ENCODE assay signal across 1 cellular context in genomic region chr10:124152139-124152780, GRCh38.
TF ChIP-seq lines count a peak whose summit lies in the region.

No MANE protein-coding gene starts in this region.

TF ChIP-seq in HepG2, 621 proteins besides CTCF, POLR2A, EP300 and RAD21 (continues in another document):
- TF ChIP-seq ZNF530 (CRISPR knock-in tag; IDR thresholded peaks at IDR 0.05; ENCODE audit: low read depth) (no peak), HNRNPL (IDR thresholded peaks at IDR 0.05; ENCODE audit: low read depth, low read length) (peak; percentile 70; the same call in 1 of the 2 replicates), ZNF501 (CRISPR knock-in tag; IDR thresholded peaks at IDR 0.05) (no peak), ZBTB38 (CRISPR knock-in tag; IDR thresholded peaks at IDR 0.05) (peak; percentile 17; the same call in 1 of the 2 replicates), ZNF205 (CRISPR knock-in tag; IDR thresholded peaks at IDR 0.05) (no peak), GATAD2A (CRISPR knock-in tag; IDR thresholded peaks at IDR 0.05) (0 out of 2 replicates have a peak, but pooled peaks have one; percentile 22), NR2C2 (CRISPR knock-in tag; IDR thresholded peaks at IDR 0.05; ENCODE audit: borderline replicate concordance) (no peak), ZNF607 (CRISPR knock-in tag; IDR thresholded peaks at IDR 0.05; ENCODE audit: borderline replicate concordance) (no peak), SP5 (CRISPR knock-in tag; IDR thresholded peaks at IDR 0.05; ENCODE audit: borderline replicate concordance, low read depth) (peak; percentile 26; the same call in 1 of the 2 replicates), KDM2A (CRISPR knock-in tag; IDR thresholded peaks at IDR 0.05; ENCODE audit: borderline replicate concordance, low read depth) (peak; percentile 31; the same call in 1 of the 2 replicates), ZNF276 (CRISPR knock-in tag; IDR thresholded peaks at IDR 0.05; ENCODE audit: low read depth) (no peak), ZNF609 (CRISPR knock-in tag; IDR thresholded peaks at IDR 0.05; ENCODE audit: borderline replicate concordance) (no peak), ZNF331 (CRISPR knock-in tag; IDR thresholded peaks at IDR 0.05) (no peak), ZNF687 (CRISPR knock-in tag; IDR thresholded peaks at IDR 0.05) (peak; percentile 46; the same call in 1 of the 2 replicates), ZBTB43 (CRISPR knock-in tag; conservative IDR thresholded peaks at IDR 0.05) (0 out of 2 replicates have a peak, but pooled peaks have one; percentile 28), HOXA3 (CRISPR knock-in tag; IDR thresholded peaks at IDR 0.05) (no peak), MAFK (conservative IDR thresholded peaks at IDR 0.05 in 1 of 2, IDR thresholded peaks at IDR 0.05 in 1 of 2; ENCODE audit: low read length in 2 of 2) (peak; percentile 31 to 49; a peak in 2 of 4 replicates), ATF3 (CRISPR knock-in tag; IDR thresholded peaks at IDR 0.05) (0 out of 2 replicates have a peak, but pooled peaks have one; percentile 11), AGO1 (IDR thresholded peaks at IDR 0.05; ENCODE audit: low read depth, low read length, poor library complexity, severe bottlenecking) (no peak), ZBTB7B (CRISPR knock-in tag; IDR thresholded peaks at IDR 0.05) (peak; percentile 73; the same call in 1 of the 2 replicates), UBTF (CRISPR knock-in tag; IDR thresholded peaks at IDR 0.05) (0 out of 2 replicates have a peak, but pooled peaks have one; percentile 17), HOMEZ (CRISPR knock-in tag; IDR thresholded peaks at IDR 0.05; ENCODE audit: low read depth) (0 out of 2 replicates have a peak, but pooled peaks have one; percentile 38), FOXA1 (IDR thresholded peaks at IDR 0.05) (no peak), FOXA1 (CRISPR knock-in tag; IDR thresholded peaks at IDR 0.05) (peak; percentile 73), CENPX (CRISPR knock-in tag; IDR thresholded peaks at IDR 0.05) (no peak), PREB (CRISPR knock-in tag; IDR thresholded peaks at IDR 0.05) (no peak), PBX2 (CRISPR knock-in tag; IDR thresholded peaks at IDR 0.05) (no peak), PATZ1 (CRISPR knock-in tag; IDR thresholded peaks at IDR 0.05) (peak; percentile 72), KLF12 (CRISPR knock-in tag; IDR thresholded peaks at IDR 0.05; ENCODE audit: borderline replicate concordance) (no peak), MZF1 (CRISPR knock-in tag; IDR thresholded peaks at IDR 0.05; ENCODE audit: borderline replicate concordance) (no peak), HMG20B (CRISPR knock-in tag; conservative IDR thresholded peaks at IDR 0.05) (no peak)
